19 cellular contexts compared by ENCODE assay signal in the genomic region with DNA sequence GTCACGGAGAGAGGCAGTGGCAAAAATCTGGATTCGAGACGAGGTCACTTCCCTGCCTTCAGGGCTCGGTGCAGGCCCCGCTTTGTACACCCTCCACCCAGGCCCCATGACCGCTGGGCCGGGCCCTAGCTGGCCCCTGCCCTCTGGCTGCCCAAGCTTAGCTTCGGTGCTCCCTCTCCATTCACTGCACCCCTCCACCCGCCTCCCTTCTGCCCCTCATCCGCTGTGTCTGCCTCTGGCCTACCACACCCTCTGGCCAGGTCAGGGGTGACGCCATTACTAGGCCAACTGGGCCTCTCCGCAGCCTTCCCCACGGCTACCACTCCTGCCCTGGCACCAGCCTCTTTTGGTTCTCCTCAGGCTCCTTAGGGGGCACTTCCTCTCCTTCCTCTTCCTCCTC. TPM values are rescaled to one million over a fixed set of nuclear protein-coding genes. Genes with fewer than 3 reads are reported as not detected.
DNase-seq lines count a peak whose midpoint lies in the region; ATAC-seq, FAIRE-seq and TF ChIP-seq lines count a peak whose summit lies in the region.
"Had no signal": no experiment of that assay in that cellular context is flagged by ENCODE, and none has a peak within 500 bp of the region (broad histone marks: within the 10 kb centered on the region; RNA-seq: fewer than 3 reads in every experiment).

No MANE protein-coding gene starts in this region.

- in situ Hi-C loops in K562 (cut with MboI): no loop called here

- peak overlapping the region; percentile 71 for H2AK5ac ChIP-seq in neuronal stem cell (ENCODE audit: low read depth, low read length)

- no peaks in the 10 kb centered on the region for H3K9me1 ChIP-seq in K562 (ENCODE audit: control insufficient read depth, insufficient read depth, low read length)

- TF ChIP-seq EP300 in K562 (IDR thresholded peaks at IDR 0.05; ENCODE audit: low read length): no peak

- BruUV-seq in K562 (replicated peaks; lab: Mats Ljungman, UMichigan): no TSS peak

- ATAC-seq in right cardiac atrium (no peak), K562 (no peak), GM18511 (IDR thresholded peaks at IDR 0.05; ENCODE audit: unreplicated experiment) (no peak)

- TF ChIP-seq CTCF in HEK293 (tag by site-specific recombination; IDR thresholded peaks at IDR 0.05) (no peak), K562 (IDR thresholded peaks at IDR 0.05 in 2 of 3, conservative IDR thresholded peaks at IDR 0.05 in 1 of 3; ENCODE audit: insufficient read depth in 2 of 3, low read depth in 1 of 3, low read length in 3 of 3) (no peak)

- H3K4me3 ChIP-seq in right cardiac atrium (ENCODE audit: low read length) (no peak overlapping the region), HEK293 (ENCODE audit: low read depth, low read length) (no peak overlapping the region), K562 (peak overlapping the region; percentile 32), neuronal stem cell (ENCODE audit: low read length in 2 of 2) (no peak overlapping the region)
- H3K4me3 ChIP-seq: BLaER1, GM23248 had no signal

- no peak overlapping the region for H2BK12ac ChIP-seq in neuronal stem cell (ENCODE audit: low read length)

- H4K91ac ChIP-seq in neuronal stem cell (ENCODE audit: low read depth, low read length, poor library complexity): no peak overlapping the region

- no peak for TF ChIP-seq POLR2A in K562 (conservative IDR thresholded peaks at IDR 0.05)

- H3K4me2 ChIP-seq in K562 (ENCODE audit: insufficient read depth, low read length) (peak overlapping the region; percentile 53), neuronal stem cell (ENCODE audit: insufficient read depth, low read length, poor library complexity, severe bottlenecking) (no peak overlapping the region)
- H3K4me2 ChIP-seq: BLaER1 had no signal

- peak in 2 of 3 donors; percentile 2 to 30 for DNase-seq in right cardiac atrium
- no peak for DNase-seq in cardiac septum (ENCODE audit: low spot score)
- DNase-seq in K562 (ENCODE audit: extremely low read depth in 1 of 4, low spot score in 3 of 4): no peak
- no peak for DNase-seq in neuronal stem cell (ENCODE audit: low spot score)
- no peak for DNase-seq in NCI-H82 treated with DMSO at 0.1 percent for 48 hours (lab: John Stamatoyannopoulos, UW; ENCODE audit: unreplicated experiment)
- DNase-seq in NOMO-1 (lab: John Stamatoyannopoulos, UW; ENCODE audit: unreplicated experiment in 2 of 2): no peak
- DNase-seq: DND-41, GF-D8, GM23248, HCEC 1CT, KBM-7 had no signal

- peak overlapping the region; percentile 96 for H2BK15ac ChIP-seq in neuronal stem cell (ENCODE audit: low read length)

- H3K23ac ChIP-seq in neuronal stem cell (ENCODE audit: low read depth, low read length, poor library complexity): peak overlapping the region; percentile 83

- no peak overlapping the region for H2BK5ac ChIP-seq in neuronal stem cell (ENCODE audit: low read length)

- H3K4me1 ChIP-seq in right cardiac atrium (ENCODE audit: control insufficient read depth, insufficient read depth, low read length) (no peaks in the 10 kb centered on the region), HEK293 (ENCODE audit: control insufficient read depth, insufficient read depth, low read length) (no peaks in the 10 kb centered on the region), K562 (replicated peaks in 1 of 2; ENCODE audit: control insufficient read depth in 2 of 2, insufficient read depth in 2 of 2, low read length in 2 of 2) (peaks cover 5 to 31% of the 10 kb centered on the region in 2 experiments; a peak in 4 of 5 replicates), neuronal stem cell (ENCODE audit: control insufficient read depth in 2 of 2, insufficient read depth in 1 of 2, low read depth in 1 of 2, low read length in 2 of 2) (peaks cover 0 to 5% of the 10 kb centered on the region in 2 donors)
- H3K4me1 ChIP-seq: BLaER1, Caco-2 had no signal

- no peaks in the 10 kb centered on the region for H3K36me3 ChIP-seq in HEK293 (ENCODE audit: control insufficient read depth in 2 of 2, insufficient read depth in 1 of 2, low read length in 2 of 2)
- H3K36me3 ChIP-seq in K562 (ENCODE audit: control insufficient read depth, insufficient read depth, low read length): no peaks in the 10 kb centered on the region
- H3K36me3 ChIP-seq in neuronal stem cell (replicated peaks in 1 of 2; ENCODE audit: control insufficient read depth in 2 of 2, insufficient read depth in 2 of 2, low read length in 2 of 2): no peaks in the 10 kb centered on the region
- H3K36me3 ChIP-seq: BLaER1 had no signal

- POLR2A ChIA-PET in HEK293 (lab: Yijun Ruan, JAX) (interaction anchor here (2.8 kb wide), 1 partner anchor 19 kb away, joined by 8 read pairs; no protein-coding TSS in a partner anchor), K562 (lab: Yijun Ruan, JAX) (interaction anchor here (0.9 to 1.2 kb wide), 2 partner anchors 11 to 25 kb away, joined by 3 to 4 read pairs; no protein-coding TSS in a partner anchor)

- H3K27ac ChIP-seq in right cardiac atrium (ENCODE audit: low read length): no peak overlapping the region
- no peak overlapping the region for H3K27ac ChIP-seq in HEK293 (ENCODE audit: extremely low read depth, low read depth, low read length)
- no peak overlapping the region for H3K27ac ChIP-seq in K562 (ENCODE audit: extremely low read depth, low read depth, low read length)
- H3K27ac ChIP-seq in neuronal stem cell (replicated peaks; ENCODE audit: low read length): no peak overlapping the region
- H3K27ac ChIP-seq: 22Rv1, BLaER1, GM23248 had no signal

- H4K20me1 ChIP-seq in K562 (replicated peaks; ENCODE audit: control insufficient read depth, insufficient read depth, low read length): no peaks in the 10 kb centered on the region; the same call in 1 of the 2 replicates
- H4K20me1 ChIP-seq: BLaER1 had no signal

- no peaks in the 10 kb centered on the region for H3K79me2 ChIP-seq in K562 (ENCODE audit: control insufficient read depth, insufficient read depth, low read length)

- H3K18ac ChIP-seq in neuronal stem cell (ENCODE audit: low read length): peak overlapping the region; percentile 82

- no peak for TF ChIP-seq RAD21 in K562 (CRISPR knock-in tag; conservative IDR thresholded peaks at IDR 0.05 in 1 of 2, IDR thresholded peaks at IDR 0.05 in 1 of 2)

- no peak for FAIRE-seq in K562 (lab: Jason Lieb, UNC)

- intact Hi-C loops in right cardiac atrium (cut with DNase I): no loop called here
- intact Hi-C loops in cardiac septum (cut with DNase I): no loop called here
- intact Hi-C loops in K562 (cut with micrococcal nuclease): no loop called here

- H3K79me1 ChIP-seq in neuronal stem cell (ENCODE audit: low read depth, low read length): no peaks in the 10 kb centered on the region

- no peak overlapping the region for H3K4ac ChIP-seq in neuronal stem cell (ENCODE audit: low read length)

- H3K9ac ChIP-seq in K562 (ENCODE audit: insufficient read depth in 1 of 2, low read depth in 2 of 2, low read length in 2 of 2) (peak overlapping the region in 1 of 2 experiments; percentile 62; a peak in 2 of 4 replicates), neuronal stem cell (ENCODE audit: low read depth, low read length, poor library complexity) (no peak overlapping the region)
- H3K9ac ChIP-seq: BLaER1, GM23248 had no signal

- no peak overlapping the region for H2BK120ac ChIP-seq in neuronal stem cell (ENCODE audit: low read depth, low read length)

- no peak overlapping the region for H4K8ac ChIP-seq in neuronal stem cell (ENCODE audit: low read depth, low read length)

- no peaks in the 10 kb centered on the region for H3K27me3 ChIP-seq in right cardiac atrium (ENCODE audit: control insufficient read depth, insufficient read depth)
- H3K27me3 ChIP-seq in K562 (ENCODE audit: control insufficient read depth in 2 of 2, insufficient read depth in 2 of 2, low read length in 2 of 2): no peaks in the 10 kb centered on the region
- H3K27me3 ChIP-seq in neuronal stem cell (ENCODE audit: control insufficient read depth in 3 of 3, insufficient read depth in 3 of 3, low read depth in 1 of 3, low read length in 3 of 3): peaks cover 0 to 47% (median 19%) of the 10 kb centered on the region in 3 experiments
- H3K27me3 ChIP-seq: BLaER1 had no signal

- CTCF ChIA-PET in HEK293 (lab: Yijun Ruan, JAX): interaction anchor here (0.7 to 8.9 kb wide), 5 partner anchors 8 to 282 kb away, joined by 3 to 129 read pairs (median 3); a partner anchor contains a TSS
- CTCF ChIA-PET in K562 (lab: Yijun Ruan, JAX; ENCODE audit: low intra/inter-chr PET ratio): interaction anchor here (0.6 kb wide), 1 partner anchor 283 kb away, joined by 3 read pairs; no protein-coding TSS in a partner anchor

- peak overlapping the region; percentile 47 for H2AFZ ChIP-seq in K562 (ENCODE audit: low read depth, low read length)
- H2AFZ ChIP-seq in neuronal stem cell (ENCODE audit: low read length): no peak overlapping the region
- H2AFZ ChIP-seq: GM23248 had no signal

- WGBS in right cardiac atrium: 93% methylated on average over 13 of the region's 13 CpGs
- 47% methylated on average over 13 of the region's 13 CpGs for WGBS in K562 (ENCODE audit: insufficient coverage, low coverage, missing lambda C conversion rate)
- no CpG with 5 or more reads among the region's 13 CpGs for WGBS in neuronal stem cell (ENCODE audit: extremely low coverage in 2 of 2, insufficient read length in 2 of 2, insufficient replicate concordance in 1 of 2), 2 donors

- H3K9me3 ChIP-seq in right cardiac atrium (ENCODE audit: control insufficient read depth, low read length) (no peaks in the 10 kb centered on the region), HEK293 (ENCODE audit: control insufficient read depth, insufficient read depth, low read depth, low read length) (no peaks in the 10 kb centered on the region), K562 (replicated peaks; ENCODE audit: control insufficient read depth, insufficient read depth, low read depth, low read length) (no peaks in the 10 kb centered on the region), neuronal stem cell (replicated peaks in 1 of 2; ENCODE audit: control insufficient read depth in 2 of 2, insufficient read depth in 1 of 2, low read depth in 1 of 2, low read length in 2 of 2) (no peaks in the 10 kb centered on the region)
- H3K9me3 ChIP-seq: BLaER1, Caco-2 had no signal

- peak overlapping the region; percentile 92 for H3K14ac ChIP-seq in neuronal stem cell (ENCODE audit: low read length)

RNA-seq across cellular contexts. Expression of a gene that starts 0.5 kb away (rescaled TPM):
- total RNA-seq in right cardiac atrium (not detected), cardiac septum (not detected), K562 (2014; rRNA removed) (0.29 and 0.45 TPM in 2 replicates), K562 (2014; rRNA removed; fragmentation: Illumina TruSeq; extraction: Trizol) (0.18 TPM in 1 of 2 replicates, not detected in the other), K562 (2015; rRNA removed; fragmentation: Illumina TruSeq; extraction: Trizol) (0.14 and 0.19 TPM in 2 replicates), K562 (2021) (0.49 and 0.72 TPM in 2 replicates)
- polyA plus RNA-seq in right cardiac atrium (not detected), K562 (2011; rRNA removed) (0.92 and 2.8 TPM in 2 replicates), K562 (2014; fragmentation: Illumina TruSeq; extraction: Trizol) (0.31 and 0.65 TPM in 2 replicates), K562 (2014; fragmentation: Nextera tagmentation; extraction: Ambion mirVana) (under 1 TPM in 1 of 2 experiments, not detected in 1; 0.08 TPM), K562 (2014; rRNA removed) (0.63 and 0.91 TPM in 2 replicates)
- total RNA-seq in K562 (2011; cell fraction: chromatin; rRNA removed; ENCODE audit: low replicate concordance): 2.6 and 7.4 TPM in 2 replicates
- total RNA-seq in K562 (2011; cell fraction: nucleolus; rRNA removed): 5.0 and 5.4 TPM in 2 replicates
- 5.1 and 5.8 TPM in 2 replicates for total RNA-seq in K562 (2011; cell fraction: nucleoplasm; rRNA removed)
- polyA plus RNA-seq in K562 (2011; cell fraction: cytosol; rRNA removed): 0.92 and 1.2 TPM in 2 replicates
- 15.3 and 19.6 TPM in 2 replicates for polyA plus RNA-seq in K562 (2011; cell fraction: nucleus; rRNA removed)
- polyA plus RNA-seq in K562 (2012): 1.2 and 1.7 TPM in 2 replicates
- 0.28 and 0.57 TPM in 2 replicates for polyA minus RNA-seq in K562 (2011; rRNA and poly(A)+ RNA removed)
- not detected in 2 replicates for polyA minus RNA-seq in K562 (2011; cell fraction: cytosol; rRNA and poly(A)+ RNA removed)
- polyA minus RNA-seq in K562 (2011; cell fraction: nucleus; rRNA and poly(A)+ RNA removed): 1.1 and 2.4 TPM in 2 replicates
- polyA plus RNA-seq in neuronal stem cell (2013, experiment 1 of 2): 0.07 TPM
- polyA plus RNA-seq in neuronal stem cell (2013, experiment 2 of 2): 0.10 TPM
- total RNA-seq: A673; Caco-2; CD8-positive, alpha-beta memory T cell; GM23248; HT1080 had no signal
- polyA plus RNA-seq: CD8-positive, alpha-beta memory T cell; GM23248 had no signal

RNA-seq across cellular contexts. Expression of a gene that starts 8.8 kb away (rescaled TPM):
- total RNA-seq in right cardiac atrium (1 to 10 TPM in 1 of 4 donors, under 1 TPM in 3; 0.46 to 3.3 (median 0.68) TPM), cardiac septum (2.3 TPM), K562 (2014; rRNA removed) (3.7 and 6.2 TPM in 2 replicates), K562 (2014; rRNA removed; fragmentation: Illumina TruSeq; extraction: Trizol) (2.9 and 3.4 TPM in 2 replicates), K562 (2015; rRNA removed; fragmentation: Illumina TruSeq; extraction: Trizol) (3.5 and 3.7 TPM in 2 replicates), K562 (2021) (10.9 and 11.0 TPM in 2 replicates)
- polyA plus RNA-seq in right cardiac atrium (1.7 TPM), K562 (2011; rRNA removed) (8.2 and 19.3 TPM in 2 replicates), K562 (2014; fragmentation: Illumina TruSeq; extraction: Trizol) (10.1 and 11.6 TPM in 2 replicates), K562 (2014; fragmentation: Nextera tagmentation; extraction: Ambion mirVana) (under 1 TPM; 0.24 to 0.59 TPM), K562 (2014; rRNA removed) (11.5 and 14.9 TPM in 2 replicates)
- 14.5 and 40.1 TPM in 2 replicates for total RNA-seq in K562 (2011; cell fraction: chromatin; rRNA removed; ENCODE audit: low replicate concordance)
- 36.8 and 39.4 TPM in 2 replicates for total RNA-seq in K562 (2011; cell fraction: nucleolus; rRNA removed)
- 27.8 and 27.9 TPM in 2 replicates for total RNA-seq in K562 (2011; cell fraction: nucleoplasm; rRNA removed)
- polyA plus RNA-seq in K562 (2011; cell fraction: cytosol; rRNA removed): 26.0 and 34.4 TPM in 2 replicates
- 68.2 and 75.5 TPM in 2 replicates for polyA plus RNA-seq in K562 (2011; cell fraction: nucleus; rRNA removed)
- 10.0 and 10.7 TPM in 2 replicates for polyA plus RNA-seq in K562 (2012)
- polyA minus RNA-seq in K562 (2011; rRNA and poly(A)+ RNA removed): 8.0 and 9.3 TPM in 2 replicates
- 7.3 and 7.9 TPM in 2 replicates for polyA minus RNA-seq in K562 (2011; cell fraction: cytosol; rRNA and poly(A)+ RNA removed)
- 11.1 and 11.6 TPM in 2 replicates for polyA minus RNA-seq in K562 (2011; cell fraction: nucleus; rRNA and poly(A)+ RNA removed)
- 7.5 TPM for polyA plus RNA-seq in neuronal stem cell (2013, experiment 1 of 2)
- 7.8 TPM for polyA plus RNA-seq in neuronal stem cell (2013, experiment 2 of 2)
- polyA plus RNA-seq: CD8-positive, alpha-beta memory T cell had no signal

RNA-seq across cellular contexts. Expression of a gene that starts 9.0 kb away (rescaled TPM):
- total RNA-seq in right cardiac atrium: 10 to 100 TPM in 3 of 4 donors, 1 to 10 TPM in 1; 5.8 to 46.0 (median 11.9) TPM
- polyA plus RNA-seq in right cardiac atrium: 98.1 TPM
- total RNA-seq in cardiac septum: 32.2 TPM
- not detected in 2 replicates for total RNA-seq in K562 (2011; cell fraction: chromatin; rRNA removed; ENCODE audit: low replicate concordance)
- total RNA-seq in K562 (2011; cell fraction: nucleolus; rRNA removed): not detected in 2 replicates
- total RNA-seq in K562 (2011; cell fraction: nucleoplasm; rRNA removed): not detected in 2 replicates
- total RNA-seq in K562 (2014; rRNA removed): not detected in 2 replicates
- not detected in 2 replicates for total RNA-seq in K562 (2014; rRNA removed; fragmentation: Illumina TruSeq; extraction: Trizol)
- not detected in 2 replicates for total RNA-seq in K562 (2015; rRNA removed; fragmentation: Illumina TruSeq; extraction: Trizol)
- 0.31 and 0.49 TPM in 2 replicates for total RNA-seq in K562 (2021)
- 0.15 TPM in 1 of 2 replicates, not detected in the other for polyA plus RNA-seq in K562 (2011; rRNA removed)
- 0.06 TPM in 1 of 2 replicates, not detected in the other for polyA plus RNA-seq in K562 (2011; cell fraction: cytosol; rRNA removed)
- 0.35 TPM in 1 of 2 replicates, not detected in the other for polyA plus RNA-seq in K562 (2011; cell fraction: nucleus; rRNA removed)
- 0.21 TPM in 1 of 2 replicates, not detected in the other for polyA plus RNA-seq in K562 (2012)
- polyA plus RNA-seq in K562 (2014; fragmentation: Illumina TruSeq; extraction: Trizol): not detected in 2 replicates
- not detected for polyA plus RNA-seq in K562 (2014; fragmentation: Nextera tagmentation; extraction: Ambion mirVana)
- polyA plus RNA-seq in K562 (2014; rRNA removed): not detected in 2 replicates
- not detected in 2 replicates for polyA minus RNA-seq in K562 (2011; rRNA and poly(A)+ RNA removed)
- polyA minus RNA-seq in K562 (2011; cell fraction: cytosol; rRNA and poly(A)+ RNA removed): not detected in 2 replicates
- polyA minus RNA-seq in K562 (2011; cell fraction: nucleus; rRNA and poly(A)+ RNA removed): not detected in 2 replicates
- not detected for polyA plus RNA-seq in neuronal stem cell (2013, experiment 1 of 2)
- polyA plus RNA-seq in neuronal stem cell (2013, experiment 2 of 2): not detected
- total RNA-seq: A673; Caco-2; CD8-positive, alpha-beta memory T cell; GM23248; HT1080 had no signal
- polyA plus RNA-seq: CD8-positive, alpha-beta memory T cell; GM23248 had no signal

RNA-seq across cellular contexts. Expression of a gene that starts 16.9 kb away (rescaled TPM):
- 10 to 100 TPM; 40.7 to 52.7 (median 45.9) TPM for total RNA-seq in right cardiac atrium
- 47.5 TPM for polyA plus RNA-seq in right cardiac atrium
- total RNA-seq in cardiac septum: 53.1 TPM
- 22.7 and 88.4 TPM in 2 replicates for total RNA-seq in K562 (2011; cell fraction: chromatin; rRNA removed; ENCODE audit: low replicate concordance)
- total RNA-seq in K562 (2011; cell fraction: nucleolus; rRNA removed): 52.5 and 55.4 TPM in 2 replicates
- 27.7 and 28.5 TPM in 2 replicates for total RNA-seq in K562 (2011; cell fraction: nucleoplasm; rRNA removed)
- total RNA-seq in K562 (2014; rRNA removed): 10.1 and 14.7 TPM in 2 replicates
- total RNA-seq in K562 (2014; rRNA removed; fragmentation: Illumina TruSeq; extraction: Trizol): 5.0 and 6.2 TPM in 2 replicates
- total RNA-seq in K562 (2015; rRNA removed; fragmentation: Illumina TruSeq; extraction: Trizol): 7.6 and 9.5 TPM in 2 replicates
- 18.1 and 21.9 TPM in 2 replicates for total RNA-seq in K562 (2021)
- polyA plus RNA-seq in K562 (2011; rRNA removed): 4.7 and 13.2 TPM in 2 replicates
- polyA plus RNA-seq in K562 (2011; cell fraction: cytosol; rRNA removed): 5.5 and 6.6 TPM in 2 replicates
- 101 and 102 TPM in 2 replicates for polyA plus RNA-seq in K562 (2011; cell fraction: nucleus; rRNA removed)
- 17.8 and 18.2 TPM in 2 replicates for polyA plus RNA-seq in K562 (2012)
- 7.0 and 9.0 TPM in 2 replicates for polyA plus RNA-seq in K562 (2014; fragmentation: Illumina TruSeq; extraction: Trizol)
- 1 to 10 TPM in 1 of 2 experiments, under 1 TPM in 1; 0.99 to 1.5 TPM for polyA plus RNA-seq in K562 (2014; fragmentation: Nextera tagmentation; extraction: Ambion mirVana)
- 8.2 and 12.9 TPM in 2 replicates for polyA plus RNA-seq in K562 (2014; rRNA removed)
- 3.1 and 4.9 TPM in 2 replicates for polyA minus RNA-seq in K562 (2011; rRNA and poly(A)+ RNA removed)
- 4.8 and 5.1 TPM in 2 replicates for polyA minus RNA-seq in K562 (2011; cell fraction: cytosol; rRNA and poly(A)+ RNA removed)
- 15.2 and 17.2 TPM in 2 replicates for polyA minus RNA-seq in K562 (2011; cell fraction: nucleus; rRNA and poly(A)+ RNA removed)
- 8.4 TPM for polyA plus RNA-seq in neuronal stem cell (2013, experiment 1 of 2)
- polyA plus RNA-seq in neuronal stem cell (2013, experiment 2 of 2): 8.3 TPM

RNA-seq across cellular contexts. Expression of a gene that starts 41.8 kb away (rescaled TPM):
- 1 to 10 TPM in 3 of 4 donors, under 1 TPM in 1; 0.39 to 2.9 (median 2.0) TPM for total RNA-seq in right cardiac atrium
- polyA plus RNA-seq in right cardiac atrium: 2.1 TPM
- total RNA-seq in cardiac septum: 0.65 TPM
- total RNA-seq in K562 (2011; cell fraction: chromatin; rRNA removed; ENCODE audit: low replicate concordance): 18.4 and 69.1 TPM in 2 replicates
- 29.5 and 45.5 TPM in 2 replicates for total RNA-seq in K562 (2011; cell fraction: nucleolus; rRNA removed)
- total RNA-seq in K562 (2011; cell fraction: nucleoplasm; rRNA removed): 21.0 and 26.5 TPM in 2 replicates
- total RNA-seq in K562 (2014; rRNA removed): 3.9 and 4.7 TPM in 2 replicates
- total RNA-seq in K562 (2014; rRNA removed; fragmentation: Illumina TruSeq; extraction: Trizol): 0.55 and 0.57 TPM in 2 replicates
- 1.7 and 2.2 TPM in 2 replicates for total RNA-seq in K562 (2015; rRNA removed; fragmentation: Illumina TruSeq; extraction: Trizol)
- 6.0 and 9.3 TPM in 2 replicates for total RNA-seq in K562 (2021)
- polyA plus RNA-seq in K562 (2011; rRNA removed): 3.8 and 12.3 TPM in 2 replicates
- polyA plus RNA-seq in K562 (2011; cell fraction: cytosol; rRNA removed): 8.4 and 14.7 TPM in 2 replicates
- polyA plus RNA-seq in K562 (2011; cell fraction: nucleus; rRNA removed): 114 and 120 TPM in 2 replicates
- 7.0 and 32.0 TPM in 2 replicates for polyA plus RNA-seq in K562 (2012)
- 0.91 and 1.9 TPM in 2 replicates for polyA plus RNA-seq in K562 (2014; fragmentation: Illumina TruSeq; extraction: Trizol)
- polyA plus RNA-seq in K562 (2014; fragmentation: Nextera tagmentation; extraction: Ambion mirVana): under 1 TPM; 0.04 to 0.27 TPM
- polyA plus RNA-seq in K562 (2014; rRNA removed): 5.9 and 8.6 TPM in 2 replicates
- polyA minus RNA-seq in K562 (2011; rRNA and poly(A)+ RNA removed): 3.0 and 6.4 TPM in 2 replicates
- polyA minus RNA-seq in K562 (2011; cell fraction: cytosol; rRNA and poly(A)+ RNA removed): 4.6 and 14.3 TPM in 2 replicates
- 14.7 and 18.1 TPM in 2 replicates for polyA minus RNA-seq in K562 (2011; cell fraction: nucleus; rRNA and poly(A)+ RNA removed)
- 8.5 TPM for polyA plus RNA-seq in neuronal stem cell (2013, experiment 1 of 2)
- 8.0 TPM for polyA plus RNA-seq in neuronal stem cell (2013, experiment 2 of 2)
- total RNA-seq: GM23248 had no signal
- polyA plus RNA-seq: GM23248 had no signal

Comparison
In these comparisons a context has a peak if more than half of its experiments do, and no peak if none do; other contexts are left out.
1. DNase-seq: peak in right cardiac atrium (2 of 3); none in cardiac septum (single experiment), K562 (0 of 4), neuronal stem cell (single experiment), NCI-H82 treated with DMSO at 0.1 percent for 48 hours (single experiment) and NOMO-1 (0 of 2).
2. RNA of a gene that starts 9.0 kb away (total RNA-seq): 32.2 TPM in cardiac septum (single experiment) and 5.8 to 46.0 TPM in right cardiac atrium; 0.31 to 0.49 TPM in K562; every median in the first group is over 4 times any median in the second.